ENCODE assay signal across 12 cellular contexts in the genomic region with DNA sequence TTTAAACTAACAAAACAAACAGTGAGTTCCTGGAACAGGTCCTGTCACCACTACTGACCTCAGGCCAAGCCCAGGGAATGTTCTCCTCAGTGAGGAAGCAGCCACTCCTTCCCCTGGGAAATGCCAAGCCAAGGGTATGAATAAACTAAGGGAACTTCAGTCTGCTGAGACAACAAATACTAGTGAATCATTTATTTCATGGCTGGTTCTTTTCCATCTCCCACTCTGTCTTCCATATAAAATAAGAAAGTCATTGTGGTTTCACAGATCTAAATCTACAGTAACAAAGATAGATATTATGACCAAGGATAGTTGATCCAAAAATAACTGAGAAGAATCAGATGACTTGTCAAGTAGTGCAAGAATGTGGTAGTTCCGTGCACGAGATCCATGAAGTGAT.
DNase-seq lines count a peak whose midpoint lies in the region; ATAC-seq and TF ChIP-seq lines count a peak whose summit lies in the region.
"Had no signal": no experiment of that assay in that cellular context is flagged by ENCODE, and none has a peak within 500 bp of the region (broad histone marks: within the 10 kb centered on the region; RNA-seq: fewer than 3 reads in every experiment).

No MANE protein-coding gene starts in this region.

- no peaks in the 10 kb centered on the region for H3K27me3 Mint-ChIP-seq in progenitor cell of endocrine pancreas
- H3K27me3 Mint-ChIP-seq: brain had no signal

- H3K36me3 Mint-ChIP-seq in progenitor cell of endocrine pancreas (ENCODE audit: insufficient read depth): no peaks in the 10 kb centered on the region
- H3K36me3 Mint-ChIP-seq: brain had no signal

- H3K4me1 ChIP-seq in stomach (peaks cover 0 to 7% (median 0%) of the 10 kb centered on the region in 4 donors), uterus (no peaks in the 10 kb centered on the region)
- H3K4me1 ChIP-seq: gastrocnemius medialis, right lobe of liver had no signal

- no peaks in the 10 kb centered on the region for H3K27me3 ChIP-seq in stomach
- H3K27me3 ChIP-seq in uterus: no peaks in the 10 kb centered on the region
- H3K27me3 ChIP-seq: gastrocnemius medialis, right lobe of liver had no signal

- TF ChIP-seq CTCF in foreskin fibroblast (IDR thresholded peaks at IDR 0.05; ENCODE audit: low read depth, low read length): no peak
- no peak for TF ChIP-seq CTCF in stomach (IDR thresholded peaks at IDR 0.05)
- no peak for TF ChIP-seq CTCF in uterus (IDR thresholded peaks at IDR 0.05)
- no peak for TF ChIP-seq CTCF in progenitor cell of endocrine pancreas (IDR thresholded peaks at IDR 0.05; ENCODE audit: unreplicated experiment)

- no peak overlapping the region for H3K4me3 Mint-ChIP-seq in progenitor cell of endocrine pancreas (ENCODE audit: low read depth)
- H3K4me3 Mint-ChIP-seq: brain had no signal

- peak; percentile 74 for DNase-seq in HCEC 1CT
- DNase-seq in amniotic epithelial cell (ENCODE audit: low read depth): peak; percentile 85
- DNase-seq in foreskin fibroblast: peak; percentile 86 to 89
- DNase-seq in stomach: peak; percentile 52
- no peak for DNase-seq in uterus
- no peak for DNase-seq in left cardiac atrium
- no peak for DNase-seq in activated T-cell treated with anti-CD3 and anti-CD28 coated beads for 4 hours
- DNase-seq in progenitor cell of endocrine pancreas (ENCODE audit: low spot score, unreplicated experiment): no peak
- DNase-seq: gastrocnemius medialis, NCI-H2029, right lobe of liver had no signal

- WGBS in stomach, 5 donors: 53 to 71% (median 64%) methylated on average over 2 of the region's 2 CpGs

- H3K36me3 ChIP-seq in stomach (no peaks in the 10 kb centered on the region), uterus (no peaks in the 10 kb centered on the region)
- H3K36me3 ChIP-seq: gastrocnemius medialis, right lobe of liver had no signal

- no peak overlapping the region for H3K27ac Mint-ChIP-seq in progenitor cell of endocrine pancreas

- H3K27ac ChIP-seq in stomach (no peak overlapping the region), uterus (no peak overlapping the region)
- H3K27ac ChIP-seq: gastrocnemius medialis, right lobe of liver had no signal

- TF ChIP-seq EP300 in stomach (IDR thresholded peaks at IDR 0.05): no peak

- peaks cover 6% of the 10 kb centered on the region for H3K9me3 Mint-ChIP-seq in progenitor cell of endocrine pancreas (ENCODE audit: low read depth)
- H3K9me3 Mint-ChIP-seq: brain had no signal

- intact Hi-C loops in stomach (cut with DNase I; ENCODE audit: low total_unique reads): no loop called here
- intact Hi-C loops in uterus (cut with DNase I; ENCODE audit: low total_unique reads): no loop called here
- intact Hi-C loops in left cardiac atrium (cut with DNase I): no loop called here

- TF ChIP-seq POLR2A in stomach (IDR thresholded peaks at IDR 0.05) (no peak), uterus (IDR thresholded peaks at IDR 0.05) (no peak)

- peaks cover 0 to 4% (median 0%) of the 10 kb centered on the region in 4 donors for H3K9me3 ChIP-seq in stomach
- no peaks in the 10 kb centered on the region for H3K9me3 ChIP-seq in uterus
- H3K9me3 ChIP-seq: gastrocnemius medialis, right lobe of liver had no signal

- no peaks in the 10 kb centered on the region for H3K4me1 Mint-ChIP-seq in progenitor cell of endocrine pancreas (ENCODE audit: low read depth)
- H3K4me1 Mint-ChIP-seq: brain had no signal

- no peak overlapping the region for H3K4me3 ChIP-seq in foreskin fibroblast (ENCODE audit: low read depth in 1 of 2, low read length in 2 of 2)
- no peak overlapping the region for H3K4me3 ChIP-seq in stomach
- no peak overlapping the region for H3K4me3 ChIP-seq in uterus
- H3K4me3 ChIP-seq: gastrocnemius medialis, right lobe of liver had no signal

- no peak for ATAC-seq in left cardiac atrium
- ATAC-seq: gastrocnemius medialis, right lobe of liver had no signal

Comparison
In these comparisons a context has a peak if more than half of its experiments do, and no peak if none do; other contexts are left out.
1. DNase-seq: peak in HCEC 1CT (single experiment), amniotic epithelial cell (single experiment), foreskin fibroblast (2 of 2) and stomach (single experiment); none in uterus (0 of 2), left cardiac atrium (single experiment), activated T-cell treated with anti-CD3 and anti-CD28 coated beads for 4 hours (single experiment) and progenitor cell of endocrine pancreas (single experiment).